Comparison of ENCODE assay signal across 2 cellular contexts in the genomic region with DNA sequence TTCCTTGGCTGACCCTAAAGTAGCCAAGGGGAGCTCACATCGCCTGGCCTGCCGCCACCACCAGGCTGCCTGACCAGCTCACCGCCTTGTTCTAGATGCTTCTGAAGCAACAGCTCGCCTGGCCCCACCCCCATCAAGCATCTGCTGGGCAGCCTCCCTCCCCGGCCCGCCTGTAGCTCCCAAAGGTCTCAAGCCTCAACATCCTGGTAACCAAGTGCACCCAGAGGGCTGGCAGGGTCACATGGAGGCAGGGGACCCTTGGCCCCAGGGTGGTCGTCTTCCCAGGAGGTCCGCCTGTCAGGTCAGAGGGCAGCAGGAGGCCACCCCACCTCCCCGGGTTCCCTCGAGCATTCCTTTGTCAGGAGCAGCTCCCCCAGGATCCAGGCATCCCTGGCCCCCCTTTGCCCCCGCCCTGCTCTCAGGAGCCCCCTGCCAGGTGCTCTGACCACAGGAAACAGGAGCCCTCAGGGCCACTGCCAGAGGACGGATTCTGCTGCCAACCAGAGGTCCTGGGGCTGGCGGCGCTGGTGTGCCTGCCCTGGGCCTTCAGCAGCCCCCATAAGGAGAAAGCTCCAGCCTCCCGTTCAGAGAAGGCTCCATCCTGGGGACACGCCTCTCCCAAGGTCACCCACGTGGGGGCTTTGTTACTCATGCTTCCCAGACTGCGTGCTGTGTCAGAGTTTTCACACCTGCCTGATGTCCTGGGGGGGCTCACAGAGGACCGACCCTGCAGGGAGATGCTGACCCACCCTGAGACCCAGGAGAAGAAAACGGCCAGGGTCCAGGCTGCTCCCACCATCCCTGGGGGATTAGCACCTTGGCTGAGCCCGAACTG.
A peak's percentile ranks its signal among the peaks of the same experiment; 100 is the strongest.
TF ChIP-seq lines count a peak whose summit lies in the region.

No MANE protein-coding gene starts in this region.

TF ChIP-seq in K562, 482 proteins besides CTCF, POLR2A, EP300 and RAD21:
- TF ChIP-seq, protein P1, sequence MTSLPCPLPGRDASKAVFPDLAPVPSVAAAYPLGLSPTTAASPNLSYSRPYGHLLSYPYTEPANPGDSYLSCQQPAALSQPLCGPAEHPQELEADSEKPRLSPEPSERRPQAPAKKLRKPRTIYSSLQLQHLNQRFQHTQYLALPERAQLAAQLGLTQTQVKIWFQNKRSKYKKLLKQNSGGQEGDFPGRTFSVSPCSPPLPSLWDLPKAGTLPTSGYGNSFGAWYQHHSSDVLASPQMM (CRISPR knock-in tag; IDR thresholded peaks at IDR 0.05), result no peak
- TF ChIP-seq, protein P2, sequence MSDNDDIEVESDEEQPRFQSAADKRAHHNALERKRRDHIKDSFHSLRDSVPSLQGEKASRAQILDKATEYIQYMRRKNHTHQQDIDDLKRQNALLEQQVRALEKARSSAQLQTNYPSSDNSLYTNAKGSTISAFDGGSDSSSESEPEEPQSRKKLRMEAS (CRISPR knock-in tag; IDR thresholded peaks at IDR 0.05), result peak; percentile 5; the same call in 1 of the 2 replicates
- TF ChIP-seq CHD4 (IDR thresholded peaks at IDR 0.05; ENCODE audit: insufficient read depth, insufficient replicate concordance, low read depth, low read length, poor library complexity, severe bottlenecking), result no peak
- TF ChIP-seq USF1 (CRISPR knock-in tag; IDR thresholded peaks at IDR 0.05), result peak; percentile 8; the same call in 1 of the 2 replicates

TF ChIP-seq in HepG2, 621 proteins besides CTCF, POLR2A, EP300 and RAD21:
- TF ChIP-seq, protein P3, sequence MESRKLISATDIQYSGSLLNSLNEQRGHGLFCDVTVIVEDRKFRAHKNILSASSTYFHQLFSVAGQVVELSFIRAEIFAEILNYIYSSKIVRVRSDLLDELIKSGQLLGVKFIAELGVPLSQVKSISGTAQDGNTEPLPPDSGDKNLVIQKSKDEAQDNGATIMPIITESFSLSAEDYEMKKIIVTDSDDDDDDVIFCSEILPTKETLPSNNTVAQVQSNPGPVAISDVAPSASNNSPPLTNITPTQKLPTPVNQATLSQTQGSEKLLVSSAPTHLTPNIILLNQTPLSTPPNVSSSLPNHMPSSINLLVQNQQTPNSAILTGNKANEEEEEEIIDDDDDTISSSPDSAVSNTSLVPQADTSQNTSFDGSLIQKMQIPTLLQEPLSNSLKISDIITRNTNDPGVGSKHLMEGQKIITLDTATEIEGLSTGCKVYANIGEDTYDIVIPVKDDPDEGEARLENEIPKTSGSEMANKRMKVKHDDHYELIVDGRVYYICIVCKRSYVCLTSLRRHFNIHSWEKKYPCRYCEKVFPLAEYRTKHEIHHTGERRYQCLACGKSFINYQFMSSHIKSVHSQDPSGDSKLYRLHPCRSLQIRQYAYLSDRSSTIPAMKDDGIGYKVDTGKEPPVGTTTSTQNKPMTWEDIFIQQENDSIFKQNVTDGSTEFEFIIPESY (CRISPR knock-in tag; IDR thresholded peaks at IDR 0.05), result peak; percentile 87
- TF ChIP-seq, protein P4, sequence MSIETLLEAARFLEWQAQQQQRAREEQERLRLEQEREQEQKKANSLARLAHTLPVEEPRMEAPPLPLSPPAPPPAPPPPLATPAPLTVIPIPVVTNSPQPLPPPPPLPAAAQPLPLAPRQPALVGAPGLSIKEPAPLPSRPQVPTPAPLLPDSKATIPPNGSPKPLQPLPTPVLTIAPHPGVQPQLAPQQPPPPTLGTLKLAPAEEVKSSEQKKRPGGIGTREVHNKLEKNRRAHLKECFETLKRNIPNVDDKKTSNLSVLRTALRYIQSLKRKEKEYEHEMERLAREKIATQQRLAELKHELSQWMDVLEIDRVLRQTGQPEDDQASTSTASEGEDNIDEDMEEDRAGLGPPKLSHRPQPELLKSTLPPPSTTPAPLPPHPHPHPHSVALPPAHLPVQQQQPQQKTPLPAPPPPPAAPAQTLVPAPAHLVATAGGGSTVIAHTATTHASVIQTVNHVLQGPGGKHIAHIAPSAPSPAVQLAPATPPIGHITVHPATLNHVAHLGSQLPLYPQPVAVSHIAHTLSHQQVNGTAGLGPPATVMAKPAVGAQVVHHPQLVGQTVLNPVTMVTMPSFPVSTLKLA (IDR thresholded peaks at IDR 0.05), result peak; percentile 24; the same call in 1 of the 2 replicates
- TF ChIP-seq, protein P5, sequence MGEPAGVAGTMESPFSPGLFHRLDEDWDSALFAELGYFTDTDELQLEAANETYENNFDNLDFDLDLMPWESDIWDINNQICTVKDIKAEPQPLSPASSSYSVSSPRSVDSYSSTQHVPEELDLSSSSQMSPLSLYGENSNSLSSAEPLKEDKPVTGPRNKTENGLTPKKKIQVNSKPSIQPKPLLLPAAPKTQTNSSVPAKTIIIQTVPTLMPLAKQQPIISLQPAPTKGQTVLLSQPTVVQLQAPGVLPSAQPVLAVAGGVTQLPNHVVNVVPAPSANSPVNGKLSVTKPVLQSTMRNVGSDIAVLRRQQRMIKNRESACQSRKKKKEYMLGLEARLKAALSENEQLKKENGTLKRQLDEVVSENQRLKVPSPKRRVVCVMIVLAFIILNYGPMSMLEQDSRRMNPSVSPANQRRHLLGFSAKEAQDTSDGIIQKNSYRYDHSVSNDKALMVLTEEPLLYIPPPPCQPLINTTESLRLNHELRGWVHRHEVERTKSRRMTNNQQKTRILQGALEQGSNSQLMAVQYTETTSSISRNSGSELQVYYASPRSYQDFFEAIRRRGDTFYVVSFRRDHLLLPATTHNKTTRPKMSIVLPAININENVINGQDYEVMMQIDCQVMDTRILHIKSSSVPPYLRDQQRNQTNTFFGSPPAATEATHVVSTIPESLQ (CRISPR knock-in tag; conservative IDR thresholded peaks at IDR 0.05), result no peak
TF ChIP-seq in HepG2: peak in this region for 2.
